In the genomic region with DNA sequence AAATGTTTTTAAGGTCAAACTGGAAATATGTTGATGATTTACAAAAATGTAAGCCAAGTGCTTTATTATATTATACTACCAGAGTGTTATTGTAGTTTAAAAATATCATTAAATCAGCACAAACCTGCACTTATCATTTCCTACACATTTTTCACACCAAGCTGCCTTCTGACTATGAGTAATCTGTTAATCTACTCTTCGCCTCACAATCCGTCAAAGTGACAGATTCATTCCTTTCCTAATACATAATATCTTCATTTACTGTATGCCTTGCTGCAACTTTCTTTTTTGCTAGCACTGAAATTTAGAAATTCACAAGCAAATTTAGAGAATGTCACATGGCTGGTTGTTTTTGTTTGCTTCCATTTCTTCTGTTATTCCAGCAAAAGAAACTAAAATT, we compare ENCODE assay signal across 19 cellular contexts.
"Had no signal": no experiment of that assay in that cellular context is flagged by ENCODE, and none has a peak within 500 bp of the region (broad histone marks: within the 10 kb centered on the region; RNA-seq: fewer than 3 reads in every experiment).

No MANE protein-coding gene starts in this region.

- H3K4me3 Mint-ChIP-seq: activated B cell treated with CpG ODN at 0.5 μM for 24 hours; dendritic cell treated with granulocyte-macrophage colony-stimulating factor and Interleukin-4, amounts not matched to agents 40 ng/mL and 50 ng/mL, for 4 days; effector memory CD8-positive, alpha-beta T cell; immature natural killer cell; memory B cell; nephron progenitor cell; stimulated activated naive CD8-positive, alpha-beta T cell treated with anti-CD3 and anti-CD28 coated beads, Interleukin-15, Interleukin-2, amounts not matched to agents 100 ng/mL and 50 ng/mL, for 24 hours had no signal

- H3K27me3 Mint-ChIP-seq: activated B cell treated with CpG ODN at 0.5 μM for 24 hours; dendritic cell treated with granulocyte-macrophage colony-stimulating factor and Interleukin-4, amounts not matched to agents 40 ng/mL and 50 ng/mL, for 4 days had no signal

- H3K27ac ChIP-seq: adrenal gland, brain microvascular endothelial cell, left lung, upper lobe of left lung had no signal

- H3K4me3 ChIP-seq: adrenal gland, left lung, upper lobe of left lung had no signal

- H3K27ac Mint-ChIP-seq: activated B cell treated with CpG ODN at 0.5 μM for 24 hours; dendritic cell treated with granulocyte-macrophage colony-stimulating factor and Interleukin-4, amounts not matched to agents 40 ng/mL and 50 ng/mL, for 4 days; effector memory CD8-positive, alpha-beta T cell; immature natural killer cell; memory B cell; nephron progenitor cell; stimulated activated naive CD8-positive, alpha-beta T cell treated with anti-CD3 and anti-CD28 coated beads, Interleukin-15, Interleukin-2, amounts not matched to agents 100 ng/mL and 50 ng/mL, for 24 hours had no signal

- ATAC-seq: effector memory CD8-positive, alpha-beta T cell; left lung had no signal

- H3K4me1 ChIP-seq: adrenal gland, left lung, upper lobe of left lung had no signal

- DNase-seq: activated B cell treated with CpG ODN at 0.5 μM for 24 hours; activated CD4-positive, alpha-beta T cell treated with anti-CD3 and anti-CD28 coated beads, Interleukin-2, amount 50 U/mL, for 1 hour; activated naive CD4-positive, alpha-beta T cell treated with anti-CD3 and anti-CD28 coated beads, Interleukin-2, amount 50 U/mL, for 16 hours; activated T-cell treated with anti-CD3 and anti-CD28 coated beads, Interleukin-2, amount 50 U/mL, for 1 hour; adrenal gland; brain microvascular endothelial cell; effector memory CD8-positive, alpha-beta T cell; erythroblast; glutamatergic neuron; immature natural killer cell; left lung; nephron progenitor cell; stimulated activated CD4-positive, alpha-beta T cell treated with anti-CD3 and anti-CD28 coated beads, Interleukin-15, amount 100 ng/mL, for 24 hours; stimulated activated CD4-positive, alpha-beta T cell treated with anti-CD3 and anti-CD28 coated beads, Interleukin-4, amount 100 ng/mL, for 24 hours; T-helper 2 cell; upper lobe of left lung had no signal

- H3K27me3 ChIP-seq: adrenal gland, brain microvascular endothelial cell, left lung, upper lobe of left lung had no signal

- H3K9me3 ChIP-seq: adrenal gland, left lung, upper lobe of left lung had no signal

- H3K4me1 Mint-ChIP-seq: activated B cell treated with CpG ODN at 0.5 μM for 24 hours, immature natural killer cell, memory B cell, nephron progenitor cell had no signal

- H3K9me3 Mint-ChIP-seq: activated B cell treated with CpG ODN at 0.5 μM for 24 hours; dendritic cell treated with granulocyte-macrophage colony-stimulating factor and Interleukin-4, amounts not matched to agents 40 ng/mL and 50 ng/mL, for 4 days; memory B cell; nephron progenitor cell; stimulated activated naive CD8-positive, alpha-beta T cell treated with anti-CD3 and anti-CD28 coated beads, Interleukin-15, Interleukin-2, amounts not matched to agents 100 ng/mL and 50 ng/mL, for 24 hours had no signal

- H3K36me3 Mint-ChIP-seq: immature natural killer cell had no signal

- H3K36me3 ChIP-seq: adrenal gland, brain microvascular endothelial cell, left lung, upper lobe of left lung had no signal
